ENCODE assay signal across 17 cellular contexts in the genomic region with DNA sequence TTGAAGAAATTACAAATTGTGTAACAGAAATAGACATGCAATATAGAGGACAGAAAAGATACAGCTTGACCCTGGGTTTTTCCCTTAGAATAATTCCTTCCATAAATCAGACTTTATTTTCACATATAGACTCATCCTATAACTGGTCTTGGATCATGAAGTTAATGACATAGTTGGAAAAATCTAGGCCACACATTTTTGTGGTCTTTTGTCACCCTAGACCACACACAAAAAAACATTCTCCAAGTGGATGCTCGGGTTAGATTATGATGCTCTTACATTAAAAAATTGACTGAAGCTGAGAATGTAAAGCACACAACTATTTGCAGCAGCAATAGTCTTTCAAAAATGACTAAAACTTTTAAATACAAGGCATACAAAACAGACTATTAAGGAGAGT. TPM values are rescaled to one million over a fixed set of nuclear protein-coding genes. Genes with fewer than 3 reads are reported as not detected.
DNase-seq lines count a peak whose midpoint lies in the region; ATAC-seq and TF ChIP-seq lines count a peak whose summit lies in the region.
"Had no signal": no experiment of that assay in that cellular context is flagged by ENCODE, and none has a peak within 500 bp of the region (broad histone marks: within the 10 kb centered on the region; RNA-seq: fewer than 3 reads in every experiment).

No MANE protein-coding gene starts in this region.

- H3K18ac ChIP-seq in mesenchymal stem cell (ENCODE audit: low read depth in 1 of 2, low read length in 2 of 2) = no peak overlapping the region

- H2BK5ac ChIP-seq in mesenchymal stem cell (ENCODE audit: low read depth, low read length, poor library complexity, severe bottlenecking) = no peak overlapping the region

- H3K9me3 ChIP-seq in mesenchymal stem cell (ENCODE audit: control insufficient read depth, low read length) (no peaks in the 10 kb centered on the region), sigmoid colon (no peaks in the 10 kb centered on the region)

- no peak overlapping the region for H3K23ac ChIP-seq in mesenchymal stem cell (ENCODE audit: low read length in 2 of 2)

- H3K4me3 ChIP-seq in AG10803 (ENCODE audit: low read length) = no peak overlapping the region
- H3K4me3 ChIP-seq in astrocyte of the spinal cord (ENCODE audit: low read depth, low read length) = no peak overlapping the region
- H3K4me3 ChIP-seq in mesenchymal stem cell (ENCODE audit: insufficient read depth in 1 of 2, low read depth in 1 of 2, low read length in 2 of 2) = no peak overlapping the region
- no peak overlapping the region for H3K4me3 ChIP-seq in sigmoid colon
- H3K4me3 ChIP-seq: SK-N-MC had no signal

- H4K91ac ChIP-seq in mesenchymal stem cell (ENCODE audit: low read length) = no peak overlapping the region

- H3K27ac ChIP-seq in mesenchymal stem cell (ENCODE audit: low read length, poor library complexity, severe bottlenecking) = no peak overlapping the region
- no peak overlapping the region for H3K27ac ChIP-seq in sigmoid colon
- H3K27ac ChIP-seq: C4-2B, SK-N-MC had no signal

- TF ChIP-seq POLR2A in sigmoid colon (IDR thresholded peaks at IDR 0.05) = no peak

- no peak overlapping the region for H4K8ac ChIP-seq in mesenchymal stem cell (ENCODE audit: low read length)

- H3K4me2 ChIP-seq in mesenchymal stem cell (ENCODE audit: low read length, poor library complexity, severe bottlenecking) = no peak overlapping the region

- peaks cover 6% of the 10 kb centered on the region for H3K4me1 ChIP-seq in mesenchymal stem cell (ENCODE audit: control insufficient read depth, insufficient read depth, low read depth, low read length)
- H3K4me1 ChIP-seq in sigmoid colon = no peaks in the 10 kb centered on the region

- intact Hi-C loops in sigmoid colon (cut with DNase I) = no loop called here

- in situ Hi-C loops in astrocyte of the spinal cord (cut with HindIII; ENCODE audit: low sequenced_read_pairs) = no loop called here

- DNase-seq in AG10803 (ENCODE audit: low read depth) (peak; percentile 21), LHCN-M2 (ENCODE audit: low read depth) (peak; percentile 48), astrocyte of the spinal cord (ENCODE audit: low read depth, low spot score) (peak; percentile 17), mesenchymal stem cell (peak; percentile 26), sigmoid colon (no peak), GDM1 (lab: John Stamatoyannopoulos, UW) (no peak), dermis blood vessel endothelial cell (no peak)
- DNase-seq: DND-41, H9, NCI-H1436, NCI-H2029 treated with DMSO at 0.1 percent for 48 hours, NCI-H510A treated with DMSO at 0.1 percent for 48 hours, NCI-H82, PC-3 had no signal

- no CpG with 5 or more reads among the region's 1 CpG for WGBS in mesenchymal stem cell
- 78 to 79% methylated on average over 1 of the region's 1 CpG for WGBS in sigmoid colon, 2 donors

- TF ChIP-seq CTCF in AG10803 (conservative IDR thresholded peaks at IDR 0.05; ENCODE audit: low read length) (no peak), astrocyte of the spinal cord (IDR thresholded peaks at IDR 0.05; ENCODE audit: low read depth, low read length) (no peak), sigmoid colon (IDR thresholded peaks at IDR 0.05) (no peak)

- TF ChIP-seq EP300 in sigmoid colon (IDR thresholded peaks at IDR 0.05) = no peak

- no peak overlapping the region for H3K4ac ChIP-seq in mesenchymal stem cell (ENCODE audit: low read depth in 1 of 2, low read length in 2 of 2)

- no peaks in the 10 kb centered on the region for H3K79me1 ChIP-seq in mesenchymal stem cell (replicated peaks; ENCODE audit: low read length, poor library complexity, severe bottlenecking)

- no peak overlapping the region for H2BK120ac ChIP-seq in mesenchymal stem cell (ENCODE audit: low read depth, low read length)

- H2BK12ac ChIP-seq in mesenchymal stem cell (ENCODE audit: low read length in 2 of 2) = no peak overlapping the region

- H3K27me3 ChIP-seq in mesenchymal stem cell (ENCODE audit: control insufficient read depth in 1 of 2, insufficient read depth in 1 of 2, low read length in 2 of 2) (peaks cover 2 to 17% of the 10 kb centered on the region in 2 experiments), sigmoid colon (peaks cover 0 to 6% (median 0%) of the 10 kb centered on the region in 3 donors)

- H3K14ac ChIP-seq in mesenchymal stem cell (ENCODE audit: low read length in 2 of 2) = no peak overlapping the region

- H3K36me3 ChIP-seq in mesenchymal stem cell (ENCODE audit: control insufficient read depth in 1 of 2, insufficient read depth in 2 of 2, low read depth in 1 of 2, low read length in 2 of 2) (no peaks in the 10 kb centered on the region), sigmoid colon (no peaks in the 10 kb centered on the region)

- no peak overlapping the region for H2AFZ ChIP-seq in mesenchymal stem cell (ENCODE audit: low read depth, low read length)

- no peak overlapping the region for H2AK5ac ChIP-seq in mesenchymal stem cell (ENCODE audit: low read length, severe bottlenecking)

- no peak overlapping the region for H2BK15ac ChIP-seq in mesenchymal stem cell (ENCODE audit: low read depth, poor library complexity, severe bottlenecking)

- H3K9ac ChIP-seq in mesenchymal stem cell (ENCODE audit: low read length) = no peak overlapping the region

- ATAC-seq in HG03175 (IDR thresholded peaks at IDR 0.05; ENCODE audit: unreplicated experiment) = no peak

RNA-seq across cellular contexts. Expression of gene PLA2G4D, which starts 7.5 kb away (rescaled TPM):
- total RNA-seq in LHCN-M2 (2014; rRNA removed) (not detected in 2 replicates), sigmoid colon (under 1 TPM in 1 of 4 donors, not detected in 3; 0.28 TPM), dermis blood vessel endothelial cell (0.17 TPM in 1 of 2 replicates, not detected in the other)
- polyA plus RNA-seq in LHCN-M2 (2012) = not detected
- not detected for polyA plus RNA-seq in mesenchymal stem cell (2013, experiment 1 of 2)
- polyA plus RNA-seq in mesenchymal stem cell (2013, experiment 2 of 2) = not detected
- under 1 TPM in 2 of 3 donors, not detected in 1; under 0.01 to 0.31 TPM for polyA plus RNA-seq in sigmoid colon

RNA-seq across cellular contexts. Expression of gene PLA2G4F, which starts 54.6 kb away (rescaled TPM):
- not detected in 2 replicates for total RNA-seq in LHCN-M2 (2014; rRNA removed)
- polyA plus RNA-seq in LHCN-M2 (2012) = not detected
- polyA plus RNA-seq in mesenchymal stem cell (2013, experiment 1 of 2) = not detected
- polyA plus RNA-seq in mesenchymal stem cell (2013, experiment 2 of 2) = not detected
- under 1 TPM in 2 of 4 donors, not detected in 2; under 0.01 to 0.71 TPM for total RNA-seq in sigmoid colon
- 10 to 100 TPM in 2 of 3 donors, 1 to 10 TPM in 1; 7.2 to 28.8 (median 12.9) TPM for polyA plus RNA-seq in sigmoid colon
- total RNA-seq in dermis blood vessel endothelial cell = not detected in 2 replicates
- total RNA-seq: H9 had no signal

Comparison
In these comparisons a context has a peak if more than half of its experiments do, and no peak if none do; other contexts are left out.
1. DNase-seq: peak in AG10803 (single experiment), LHCN-M2 (single experiment), astrocyte of the spinal cord (single experiment) and mesenchymal stem cell (single experiment); none in sigmoid colon (single experiment), GDM1 (single experiment) and dermis blood vessel endothelial cell (single experiment).